Comparison of ENCODE assay signal across 8 cellular contexts in genomic region chr18:32919799-32920198, GRCh38.
DNase-seq lines count a peak whose midpoint lies in the region; ATAC-seq and TF ChIP-seq lines count a peak whose summit lies in the region.

No MANE protein-coding gene starts in this region.

- H3K4me3 ChIP-seq in BE2C (ENCODE audit: low read depth, low read length) (no peak overlapping the region), mesendoderm (ENCODE audit: low read length) (no peak overlapping the region)

- H3K27me3 Mint-ChIP-seq in CD14-positive monocyte (ENCODE audit: low read depth in 3 of 3): peaks cover 0 to 14% (median 8%) of the 10 kb centered on the region in 3 donors

- no peaks in the 10 kb centered on the region for H3K79me2 ChIP-seq in mesendoderm (ENCODE audit: control insufficient read depth, insufficient read depth, low read length)

- DNase-seq in BE2C (peak; percentile 7), NCI-H1694 (lab: John Stamatoyannopoulos, UW) (peak; percentile 51), mesendoderm (peak; percentile 90), CD14-positive monocyte (ENCODE audit: low spot score) (no peak), left lobe of liver (ENCODE audit: low spot score) (no peak)

- H3K23ac ChIP-seq in mesendoderm (ENCODE audit: low read length): no peak overlapping the region

- H3K9ac ChIP-seq in mesendoderm (ENCODE audit: low read length): no peak overlapping the region

- H2BK120ac ChIP-seq in mesendoderm (ENCODE audit: low read depth, low read length): no peak overlapping the region

- ATAC-seq in GM19023 (IDR thresholded peaks at IDR 0.05; ENCODE audit: unreplicated experiment) (peak; percentile 96), HG03039 (IDR thresholded peaks at IDR 0.05; ENCODE audit: unreplicated experiment) (peak; percentile 95), left lobe of liver (no peak)

- no peak overlapping the region for H4K8ac ChIP-seq in mesendoderm (ENCODE audit: low read depth, low read length)

- H2BK15ac ChIP-seq in mesendoderm (replicated peaks; ENCODE audit: low read depth): no peak overlapping the region

- no peak overlapping the region for H2AK5ac ChIP-seq in mesendoderm (ENCODE audit: low read length)

- H3K4ac ChIP-seq in mesendoderm (ENCODE audit: low read depth, low read length): no peak overlapping the region

- no peak overlapping the region for H3K56ac ChIP-seq in mesendoderm (ENCODE audit: low read length)

- no peaks in the 10 kb centered on the region for H3K9me3 ChIP-seq in BE2C

- no peaks in the 10 kb centered on the region for H3K36me3 Mint-ChIP-seq in CD14-positive monocyte

- H3K18ac ChIP-seq in mesendoderm (ENCODE audit: low read length): no peak overlapping the region

- TF ChIP-seq CTCF in BE2C (IDR thresholded peaks at IDR 0.05; ENCODE audit: low read depth, low read length) (no peak; the same call in 1 of the 2 replicates), VCaP (conservative IDR thresholded peaks at IDR 0.05) (peak; percentile 58), CD14-positive monocyte (IDR thresholded peaks at IDR 0.05) (no peak)

- no peak overlapping the region for H3K4me2 ChIP-seq in mesendoderm (ENCODE audit: low read length)

- no peak overlapping the region for H3K4me3 Mint-ChIP-seq in CD14-positive monocyte

- H3K27me3 ChIP-seq in BE2C: no peaks in the 10 kb centered on the region
- H3K27me3 ChIP-seq in mesendoderm (ENCODE audit: insufficient read depth, low read length, poor library complexity): no peaks in the 10 kb centered on the region

- peaks cover 20% of the 10 kb centered on the region for H3K4me1 Mint-ChIP-seq in CD14-positive monocyte

- H4K5ac ChIP-seq in mesendoderm (ENCODE audit: low read length): no peak overlapping the region

- H3K27ac ChIP-seq in VCaP (no peak overlapping the region), mesendoderm (ENCODE audit: low read depth, low read length) (no peak overlapping the region)

- no peaks in the 10 kb centered on the region for H3K36me3 ChIP-seq in BE2C
- H3K36me3 ChIP-seq in mesendoderm (ENCODE audit: control insufficient read depth, insufficient read depth, low read length): no peaks in the 10 kb centered on the region

- peaks cover 0 to 2% (median 0%) of the 10 kb centered on the region in 7 donors for H3K9me3 Mint-ChIP-seq in CD14-positive monocyte

- intact Hi-C loops in CD14-positive monocyte (cut with micrococcal nuclease): no loop called here

- H3K27ac Mint-ChIP-seq in CD14-positive monocyte: no peak overlapping the region

- no peaks in the 10 kb centered on the region for H3K79me1 ChIP-seq in mesendoderm (ENCODE audit: low read length)

- WGBS in mesendoderm (ENCODE audit: extremely low coverage, insufficient coverage, low lambda C conversion rate): no CpG with 5 or more reads among the region's 2 CpGs

- H3K4me1 ChIP-seq in BE2C (no peaks in the 10 kb centered on the region), mesendoderm (ENCODE audit: control insufficient read depth, low read depth, low read length) (no peaks in the 10 kb centered on the region)

- H2BK5ac ChIP-seq in mesendoderm (ENCODE audit: low read length): no peak overlapping the region

Comparison
In these comparisons a context has a peak if more than half of its experiments do, and no peak if none do; other contexts are left out.
1. DNase-seq: peak in BE2C (single experiment), NCI-H1694 (single experiment) and mesendoderm (single experiment); none in CD14-positive monocyte (single experiment) and left lobe of liver (single experiment).